Comparison of ENCODE assay signal across 17 cellular contexts in genomic region chr18:12747530-12748315, GRCh38.
"Had no signal": no experiment of that assay in that cellular context is flagged by ENCODE, and none has a peak within 500 bp of the region (broad histone marks: within the 10 kb centered on the region; RNA-seq: fewer than 3 reads in every experiment).

No MANE protein-coding gene starts in this region.

- H3K4me1 ChIP-seq: ascending aorta, gastroesophageal sphincter, heart right ventricle, neural progenitor cell, pancreas, tibial nerve, vagina had no signal

- H3K9me3 Mint-ChIP-seq: neural progenitor cell; stimulated activated naive B cell treated with anti-CD40 and anti-IgM and Interleukin-4, amounts not matched to agents 10 μg/mL and 1 μg/mL and 100 μg/mL, for 72 hours had no signal

- H2AFZ ChIP-seq: neural progenitor cell had no signal

- H3K36me3 ChIP-seq: ascending aorta, gastroesophageal sphincter, heart right ventricle, neural progenitor cell, pancreas, tibial nerve, vagina had no signal

- H3K4me2 ChIP-seq: neural progenitor cell had no signal

- H3K36me3 Mint-ChIP-seq: neural progenitor cell; stimulated activated naive B cell treated with anti-CD40 and anti-IgM and Interleukin-4, amounts not matched to agents 10 μg/mL and 1 μg/mL and 100 μg/mL, for 72 hours had no signal

- DNase-seq: activated CD4-positive, alpha-beta T cell treated with anti-CD3 and anti-CD28 coated beads, Interleukin-2, amount 50 U/mL, for 1 hour; activated CD8-positive, alpha-beta memory T cell treated with anti-CD3 and anti-CD28 coated beads for 24 hours; erythroblast; heart right ventricle; left cardiac atrium; midbrain; pancreas; stimulated activated CD4-positive, alpha-beta T cell treated with anti-CD3 and anti-CD28 coated beads, Interleukin-15, amount 100 ng/mL, for 24 hours; stimulated activated CD4-positive, alpha-beta T cell treated with anti-CD3 and anti-CD28 coated beads, Interleukin-4, amount 100 ng/mL, for 1 hour; stimulated activated naive B cell treated with anti-CD40 and anti-IgM and Interleukin-4, amounts not matched to agents 10 μg/mL and 1 μg/mL and 100 μg/mL, for 72 hours had no signal

- H3K4me3 Mint-ChIP-seq: neural progenitor cell; stimulated activated naive B cell treated with anti-CD40 and anti-IgM and Interleukin-4, amounts not matched to agents 10 μg/mL and 1 μg/mL and 100 μg/mL, for 72 hours had no signal

- H3K9me3 ChIP-seq: ascending aorta, gastroesophageal sphincter, heart right ventricle, pancreas, tibial nerve, vagina had no signal

- H3K4me3 ChIP-seq: ascending aorta, gastroesophageal sphincter, heart right ventricle, lung, neural progenitor cell, pancreas, tibial nerve, vagina had no signal

- H3K27me3 ChIP-seq: ascending aorta, gastroesophageal sphincter, heart right ventricle, neural progenitor cell, pancreas, tibial nerve, vagina had no signal

- H3K9ac ChIP-seq: neural progenitor cell had no signal

- H3K27ac ChIP-seq: ascending aorta, gastroesophageal sphincter, heart right ventricle, neural progenitor cell, pancreas, tibial nerve, vagina had no signal

- ATAC-seq: activated CD4-positive, CD25-positive, alpha-beta regulatory T cell treated with anti-CD3 and anti-CD28 coated beads, Interleukin-2, amount 50 U/mL, for 24 hours; gastroesophageal sphincter; heart right ventricle; left cardiac atrium; pancreas; stimulated activated naive B cell treated with anti-CD40 and anti-IgM and Interleukin-4, amounts not matched to agents 10 μg/mL and 1 μg/mL and 100 μg/mL, for 72 hours had no signal

- H3K27ac Mint-ChIP-seq: neural progenitor cell; stimulated activated naive B cell treated with anti-CD40 and anti-IgM and Interleukin-4, amounts not matched to agents 10 μg/mL and 1 μg/mL and 100 μg/mL, for 72 hours had no signal

- H3K4me1 Mint-ChIP-seq: neural progenitor cell had no signal
